Comparison of ENCODE assay signal across 1 cellular context in the genomic region with DNA sequence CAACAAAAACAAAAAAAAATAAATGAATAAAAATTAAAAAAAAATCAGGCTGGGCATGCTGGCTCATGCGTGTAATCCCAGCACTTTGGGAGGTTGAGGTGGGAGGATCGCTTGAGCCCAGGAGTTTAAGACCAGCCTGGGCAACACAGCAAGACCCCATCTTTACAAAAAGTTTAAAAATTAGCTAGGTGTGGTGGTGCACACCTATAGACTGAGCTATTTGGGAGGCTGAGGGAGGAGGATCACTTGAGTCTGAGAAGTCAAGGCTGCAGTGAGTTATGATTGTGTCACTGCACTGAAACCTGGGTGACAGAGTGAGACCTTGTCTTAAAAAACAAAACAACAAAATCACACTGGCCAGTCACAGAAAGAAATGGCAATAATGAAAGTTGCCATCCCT.
TF ChIP-seq lines count a peak whose summit lies in the region.

No MANE protein-coding gene starts in this region.

TF ChIP-seq in GM12878, 131 proteins besides CTCF, POLR2A, EP300 and RAD21 (continued from another document):
- TF ChIP-seq, protein P1, sequence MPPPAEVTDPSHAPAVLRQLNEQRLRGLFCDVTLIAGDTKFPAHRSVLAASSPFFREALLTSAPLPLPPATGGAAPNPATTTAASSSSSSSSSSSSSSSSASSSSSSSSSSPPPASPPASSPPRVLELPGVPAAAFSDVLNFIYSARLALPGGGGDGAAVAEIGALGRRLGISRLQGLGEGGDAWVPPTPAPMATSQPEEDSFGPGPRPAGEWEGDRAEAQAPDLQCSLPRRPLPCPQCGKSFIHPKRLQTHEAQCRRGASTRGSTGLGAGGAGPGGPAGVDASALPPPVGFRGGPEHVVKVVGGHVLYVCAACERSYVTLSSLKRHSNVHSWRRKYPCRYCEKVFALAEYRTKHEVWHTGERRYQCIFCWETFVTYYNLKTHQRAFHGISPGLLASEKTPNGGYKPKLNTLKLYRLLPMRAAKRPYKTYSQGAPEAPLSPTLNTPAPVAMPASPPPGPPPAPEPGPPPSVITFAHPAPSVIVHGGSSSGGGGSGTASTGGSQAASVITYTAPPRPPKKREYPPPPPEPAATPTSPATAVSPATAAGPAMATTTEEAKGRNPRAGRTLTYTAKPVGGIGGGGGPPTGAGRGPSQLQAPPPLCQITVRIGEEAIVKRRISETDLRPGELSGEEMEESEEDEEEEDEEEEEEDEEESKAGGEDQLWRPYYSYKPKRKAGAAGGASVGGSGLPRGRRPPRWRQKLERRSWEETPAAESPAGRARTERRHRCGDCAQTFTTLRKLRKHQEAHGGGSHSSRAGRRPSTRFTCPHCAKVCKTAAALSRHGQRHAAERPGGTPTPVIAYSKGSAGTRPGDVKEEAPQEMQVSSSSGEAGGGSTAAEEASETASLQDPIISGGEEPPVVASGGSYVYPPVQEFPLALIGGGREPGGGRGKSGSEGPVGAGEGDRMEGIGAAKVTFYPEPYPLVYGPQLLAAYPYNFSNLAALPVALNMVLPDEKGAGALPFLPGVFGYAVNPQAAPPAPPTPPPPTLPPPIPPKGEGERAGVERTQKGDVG (CRISPR knock-in tag; IDR thresholded peaks at IDR 0.05): no peak
- TF ChIP-seq HDGF (IDR thresholded peaks at IDR 0.05): peak; percentile 70
- TF ChIP-seq NBN (IDR thresholded peaks at IDR 0.05): peak; percentile 32; the same call in 1 of the 2 replicates
- no peak for TF ChIP-seq FOS (IDR thresholded peaks at IDR 0.05; ENCODE audit: borderline replicate concordance, extremely low read depth, insufficient read length)
- TF ChIP-seq, protein P2, sequence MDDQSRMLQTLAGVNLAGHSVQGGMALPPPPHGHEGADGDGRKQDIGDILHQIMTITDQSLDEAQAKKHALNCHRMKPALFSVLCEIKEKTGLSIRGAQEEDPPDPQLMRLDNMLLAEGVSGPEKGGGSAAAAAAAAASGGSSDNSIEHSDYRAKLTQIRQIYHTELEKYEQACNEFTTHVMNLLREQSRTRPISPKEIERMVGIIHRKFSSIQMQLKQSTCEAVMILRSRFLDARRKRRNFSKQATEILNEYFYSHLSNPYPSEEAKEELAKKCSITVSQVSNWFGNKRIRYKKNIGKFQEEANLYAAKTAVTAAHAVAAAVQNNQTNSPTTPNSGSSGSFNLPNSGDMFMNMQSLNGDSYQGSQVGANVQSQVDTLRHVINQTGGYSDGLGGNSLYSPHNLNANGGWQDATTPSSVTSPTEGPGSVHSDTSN (IDR thresholded peaks at IDR 0.05; ENCODE audit: insufficient replicate concordance, low read depth, low read length): peak; percentile 11
- TF ChIP-seq ZNF217 (IDR thresholded peaks at IDR 0.05): peak; percentile 66; the same call in 1 of the 2 replicates
- peak; percentile 41; the same call in 1 of the 2 replicates for TF ChIP-seq ATF7 (IDR thresholded peaks at IDR 0.05; ENCODE audit: low read depth)
- TF ChIP-seq, protein P3, sequence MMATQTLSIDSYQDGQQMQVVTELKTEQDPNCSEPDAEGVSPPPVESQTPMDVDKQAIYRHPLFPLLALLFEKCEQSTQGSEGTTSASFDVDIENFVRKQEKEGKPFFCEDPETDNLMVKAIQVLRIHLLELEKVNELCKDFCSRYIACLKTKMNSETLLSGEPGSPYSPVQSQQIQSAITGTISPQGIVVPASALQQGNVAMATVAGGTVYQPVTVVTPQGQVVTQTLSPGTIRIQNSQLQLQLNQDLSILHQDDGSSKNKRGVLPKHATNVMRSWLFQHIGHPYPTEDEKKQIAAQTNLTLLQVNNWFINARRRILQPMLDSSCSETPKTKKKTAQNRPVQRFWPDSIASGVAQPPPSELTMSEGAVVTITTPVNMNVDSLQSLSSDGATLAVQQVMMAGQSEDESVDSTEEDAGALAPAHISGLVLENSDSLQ (IDR thresholded peaks at IDR 0.05): peak; percentile 74
- peak; percentile 59; the same call in 1 of the 2 replicates for TF ChIP-seq ZNF24 (IDR thresholded peaks at IDR 0.05)
- no peak for TF ChIP-seq SRF (IDR thresholded peaks at IDR 0.05; ENCODE audit: low read depth in 2 of 2, low read length in 2 of 2)
- TF ChIP-seq JUNB (IDR thresholded peaks at IDR 0.05): 0 out of 2 replicates have a peak, but pooled peaks have one; percentile 13
- 0 out of 2 replicates have a peak, but pooled peaks have one; percentile 18 for TF ChIP-seq YBX1 (IDR thresholded peaks at IDR 0.05)
- TF ChIP-seq FOXK2 (IDR thresholded peaks at IDR 0.05): no peak
- peak; percentile 90 for TF ChIP-seq SMARCA5 (IDR thresholded peaks at IDR 0.05)
- TF ChIP-seq, protein P4, sequence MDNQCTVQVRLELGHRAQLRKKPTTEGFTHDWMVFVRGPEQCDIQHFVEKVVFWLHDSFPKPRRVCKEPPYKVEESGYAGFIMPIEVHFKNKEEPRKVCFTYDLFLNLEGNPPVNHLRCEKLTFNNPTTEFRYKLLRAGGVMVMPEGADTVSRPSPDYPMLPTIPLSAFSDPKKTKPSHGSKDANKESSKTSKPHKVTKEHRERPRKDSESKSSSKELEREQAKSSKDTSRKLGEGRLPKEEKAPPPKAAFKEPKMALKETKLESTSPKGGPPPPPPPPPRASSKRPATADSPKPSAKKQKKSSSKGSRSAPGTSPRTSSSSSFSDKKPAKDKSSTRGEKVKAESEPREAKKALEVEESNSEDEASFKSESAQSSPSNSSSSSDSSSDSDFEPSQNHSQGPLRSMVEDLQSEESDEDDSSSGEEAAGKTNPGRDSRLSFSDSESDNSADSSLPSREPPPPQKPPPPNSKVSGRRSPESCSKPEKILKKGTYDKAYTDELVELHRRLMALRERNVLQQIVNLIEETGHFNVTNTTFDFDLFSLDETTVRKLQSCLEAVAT (IDR thresholded peaks at IDR 0.05): 0 out of 2 replicates have a peak, but pooled peaks have one; percentile 27
